In genomic region chr9:99143661-99144060, GRCh38 we compare ENCODE assay signal across 22 cellular contexts.
"Had no signal": no experiment of that assay in that cellular context is flagged by ENCODE, and none has a peak within 500 bp of the region (broad histone marks: within the 10 kb centered on the region; RNA-seq: fewer than 3 reads in every experiment).

No MANE protein-coding gene starts in this region.

- DNase-seq: activated CD4-positive, alpha-beta T cell treated with anti-CD3 and anti-CD28 coated beads for 1 hour; activated CD4-positive, alpha-beta T cell treated with anti-CD3 and anti-CD28 coated beads, Interleukin-2, amount 50 U/mL, for 4 hours; activated effector memory CD4-positive, alpha-beta T cell treated with anti-CD3 and anti-CD28 coated beads, Interleukin-2, amount 50 U/mL, for 16 hours; activated T-cell treated with anti-CD3 and anti-CD28 coated beads, Interleukin-2, amount 50 U/mL, for 72 hours; effector CD8-positive, alpha-beta T cell; islet precursor cell; midbrain; retina; stimulated activated CD4-positive, alpha-beta T cell treated with anti-CD3 and anti-CD28 coated beads, Interleukin-12 subunit alpha, Interleukin-12 subunit beta, amount 100 ng/mL, for 4 hours; stimulated activated CD4-positive, alpha-beta T cell treated with anti-CD3 and anti-CD28 coated beads, Interleukin-1b, Interleukin-23, amount 100 ng/mL, for 48 hours; stimulated activated CD8-positive, alpha-beta memory T cell treated with anti-CD3 and anti-CD28 coated beads, Interleukin-4, amount 100 ng/mL, for 48 hours; stimulated activated naive CD4-positive, alpha-beta T cell treated with Interleukin-2 at 50 U/mL for 16 hours; thyroid gland; WERI-Rb-1 had no signal

- H3K9me3 Mint-ChIP-seq: activated naive CD4-positive, alpha-beta T cell treated with anti-CD3 and anti-CD28 coated beads, Interleukin-2, amount 50 U/mL, for 24 hours; activated T-cell treated with anti-CD3 and anti-CD28 coated beads, Interleukin-2, amount 50 U/mL, for 72 hours; dendritic cell treated with granulocyte-macrophage colony-stimulating factor and Interleukin-4, amounts not matched to agents 40 ng/mL and 50 ng/mL, for 4 days; neural crest cell; T-helper 1 cell treated with Interleukin-12 subunit alpha and Interleukin-12 subunit beta and Interleukin-4 antibody, amounts not matched to agents 30 μg/mL and 1 μg/mL, for 36 hours had no signal

- H3K4me3 Mint-ChIP-seq: activated naive CD4-positive, alpha-beta T cell treated with anti-CD3 and anti-CD28 coated beads, Interleukin-2, amount 50 U/mL, for 24 hours; activated T-cell treated with anti-CD3 and anti-CD28 coated beads, Interleukin-2, amount 50 U/mL, for 72 hours; dendritic cell treated with granulocyte-macrophage colony-stimulating factor and Interleukin-4, amounts not matched to agents 40 ng/mL and 50 ng/mL, for 4 days; neural crest cell; T-helper 1 cell treated with Interleukin-12 subunit alpha and Interleukin-12 subunit beta and Interleukin-4 antibody, amounts not matched to agents 30 μg/mL and 1 μg/mL, for 36 hours had no signal

- H3K27me3 Mint-ChIP-seq: activated naive CD4-positive, alpha-beta T cell treated with anti-CD3 and anti-CD28 coated beads, Interleukin-2, amount 50 U/mL, for 24 hours; dendritic cell treated with granulocyte-macrophage colony-stimulating factor and Interleukin-4, amounts not matched to agents 40 ng/mL and 50 ng/mL, for 4 days had no signal

- H3K79me2 ChIP-seq: hepatocyte had no signal

- H2AFZ ChIP-seq: hepatocyte had no signal

- H3K4me3 ChIP-seq: ascending aorta, esophagus muscularis mucosa, hepatocyte, thyroid gland had no signal

- H3K4me2 ChIP-seq: hepatocyte had no signal

- H3K4me1 ChIP-seq: ascending aorta, thyroid gland had no signal

- ATAC-seq: activated T-cell treated with anti-CD3 and anti-CD28 coated beads, Interleukin-2, amount 50 U/mL, for 72 hours; left lobe of liver had no signal

- H3K27me3 ChIP-seq: ascending aorta, esophagus muscularis mucosa, hepatocyte, thyroid gland had no signal

- H3K27ac Mint-ChIP-seq: activated naive CD4-positive, alpha-beta T cell treated with anti-CD3 and anti-CD28 coated beads, Interleukin-2, amount 50 U/mL, for 24 hours; activated T-cell treated with anti-CD3 and anti-CD28 coated beads, Interleukin-2, amount 50 U/mL, for 72 hours; dendritic cell treated with granulocyte-macrophage colony-stimulating factor and Interleukin-4, amounts not matched to agents 40 ng/mL and 50 ng/mL, for 4 days; T-helper 1 cell treated with Interleukin-12 subunit alpha and Interleukin-12 subunit beta and Interleukin-4 antibody, amounts not matched to agents 30 μg/mL and 1 μg/mL, for 36 hours had no signal

- H3K9me3 ChIP-seq: ascending aorta, esophagus muscularis mucosa, thyroid gland had no signal

- H3K27ac ChIP-seq: ascending aorta, esophagus muscularis mucosa, hepatocyte, thyroid gland, WERI-Rb-1 had no signal
